1 cellular context compared by ENCODE assay signal in the genomic region with DNA sequence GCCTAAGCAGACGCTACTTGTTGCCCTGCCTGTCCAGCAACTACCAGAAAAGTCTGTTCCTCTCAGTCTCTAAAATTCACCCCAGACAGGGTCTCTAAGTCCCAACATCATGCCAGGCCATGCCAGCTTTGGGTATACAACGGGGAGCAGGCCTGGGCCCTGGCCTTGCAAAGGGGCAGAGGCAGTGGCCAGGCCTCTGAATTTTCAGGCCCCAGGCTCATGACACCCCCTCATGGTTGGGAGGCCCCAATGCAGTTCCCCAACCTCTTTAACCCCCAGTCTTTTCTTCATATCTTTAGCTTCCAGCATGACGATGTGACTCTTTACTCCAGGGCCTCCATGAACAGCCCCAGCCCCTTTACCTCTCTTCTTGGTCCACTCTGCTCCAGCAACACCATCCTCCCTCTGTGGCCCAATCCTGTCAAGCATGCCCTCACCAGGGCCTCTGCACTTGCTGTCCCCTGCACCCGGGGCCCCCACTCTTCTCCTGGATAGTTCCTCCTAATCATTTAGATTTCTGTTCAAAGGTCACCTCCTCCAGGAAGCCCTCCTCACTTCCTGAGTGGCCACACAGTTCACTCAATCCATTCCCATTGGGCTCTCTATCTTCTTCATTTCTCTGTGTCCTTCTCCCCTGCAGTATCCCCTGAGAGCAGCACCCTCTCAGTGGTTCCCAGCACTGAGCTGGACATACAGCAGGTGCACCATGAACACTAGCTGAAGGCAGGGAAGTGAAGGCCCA.
TF ChIP-seq lines count a peak whose summit lies in the region.

No MANE protein-coding gene starts in this region.

TF ChIP-seq in GM12878, 131 proteins besides CTCF, POLR2A, EP300 and RAD21 (continued from another document):
- TF ChIP-seq, protein P1, sequence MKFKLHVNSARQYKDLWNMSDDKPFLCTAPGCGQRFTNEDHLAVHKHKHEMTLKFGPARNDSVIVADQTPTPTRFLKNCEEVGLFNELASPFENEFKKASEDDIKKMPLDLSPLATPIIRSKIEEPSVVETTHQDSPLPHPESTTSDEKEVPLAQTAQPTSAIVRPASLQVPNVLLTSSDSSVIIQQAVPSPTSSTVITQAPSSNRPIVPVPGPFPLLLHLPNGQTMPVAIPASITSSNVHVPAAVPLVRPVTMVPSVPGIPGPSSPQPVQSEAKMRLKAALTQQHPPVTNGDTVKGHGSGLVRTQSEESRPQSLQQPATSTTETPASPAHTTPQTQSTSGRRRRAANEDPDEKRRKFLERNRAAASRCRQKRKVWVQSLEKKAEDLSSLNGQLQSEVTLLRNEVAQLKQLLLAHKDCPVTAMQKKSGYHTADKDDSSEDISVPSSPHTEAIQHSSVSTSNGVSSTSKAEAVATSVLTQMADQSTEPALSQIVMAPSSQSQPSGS (IDR thresholded peaks at IDR 0.05; ENCODE audit: low read length): no peak
- TF ChIP-seq LARP7 (IDR thresholded peaks at IDR 0.05) (no peak), SIX5 (IDR thresholded peaks at IDR 0.05; ENCODE audit: low read depth, low read length, severe bottlenecking) (no peak), BMI1 (IDR thresholded peaks at IDR 0.05; ENCODE audit: borderline replicate concordance) (no peak)
